Comparison of ENCODE assay signal across 13 cellular contexts in genomic region chr7:82166666-82167065, GRCh38.
DNase-seq lines count a peak whose midpoint lies in the region; ATAC-seq and FAIRE-seq lines count a peak whose summit lies in the region.
"Had no signal": no experiment of that assay in that cellular context is flagged by ENCODE, and none has a peak within 500 bp of the region (broad histone marks: within the 10 kb centered on the region; RNA-seq: fewer than 3 reads in every experiment).

No MANE protein-coding gene starts in this region.

- H4K5ac ChIP-seq in mesendoderm (ENCODE audit: low read length): no peak overlapping the region

- H3K27me3 ChIP-seq in mesendoderm (ENCODE audit: insufficient read depth, low read length, poor library complexity): no peaks in the 10 kb centered on the region
- H3K27me3 ChIP-seq: BE2C had no signal

- H3K4me2 ChIP-seq in mesendoderm (ENCODE audit: low read length): no peak overlapping the region

- H3K18ac ChIP-seq in mesendoderm (ENCODE audit: low read length): no peak overlapping the region

- DNase-seq in DMS79 (lab: John Stamatoyannopoulos, UW) (peak; percentile 98), NCI-H146 treated with DMSO at 0.1 percent for 48 hours (lab: John Stamatoyannopoulos, UW; ENCODE audit: unreplicated experiment) (peak; percentile 99), SHP77 treated with DMSO at 0.1 percent for 48 hours (lab: John Stamatoyannopoulos, UW) (peak; percentile 59), mesendoderm (peak; percentile 49), NOMO-1 (lab: John Stamatoyannopoulos, UW; ENCODE audit: unreplicated experiment in 2 of 2) (no peak), LoVo (ENCODE audit: low spot score) (no peak), GM19239 (ENCODE audit: insufficient read length, low spot score) (no peak)
- DNase-seq: BE2C; effector memory CD8-positive, alpha-beta T cell; islet precursor cell; NCI-H526 had no signal

- ATAC-seq in GM19455 (IDR thresholded peaks at IDR 0.05; ENCODE audit: unreplicated experiment): no peak
- ATAC-seq: effector memory CD8-positive, alpha-beta T cell had no signal

- no peak overlapping the region for H3K9ac ChIP-seq in mesendoderm (ENCODE audit: low read length)

- H3K36me3 ChIP-seq in mesendoderm (ENCODE audit: control insufficient read depth, insufficient read depth, low read length): no peaks in the 10 kb centered on the region
- H3K36me3 ChIP-seq: BE2C, cardiac muscle cell had no signal

- no CpG with 5 or more reads among the region's 1 CpG for WGBS in mesendoderm (ENCODE audit: extremely low coverage, insufficient coverage, low lambda C conversion rate)

- no peaks in the 10 kb centered on the region for H3K4me1 ChIP-seq in mesendoderm (ENCODE audit: control insufficient read depth, low read depth, low read length)

- no peak overlapping the region for H3K27ac ChIP-seq in mesendoderm (ENCODE audit: low read depth, low read length)
- H3K27ac ChIP-seq: cardiac muscle cell had no signal

- no peak overlapping the region for H2AK5ac ChIP-seq in mesendoderm (ENCODE audit: low read length)

- no peak overlapping the region for H2BK120ac ChIP-seq in mesendoderm (ENCODE audit: low read depth, low read length)

- H3K79me1 ChIP-seq in mesendoderm (ENCODE audit: low read length): no peaks in the 10 kb centered on the region

- no peak overlapping the region for H3K4ac ChIP-seq in mesendoderm (ENCODE audit: low read depth, low read length)

- H3K4me3 ChIP-seq in mesendoderm (ENCODE audit: low read length): no peak overlapping the region
- H3K4me3 ChIP-seq: cardiac muscle cell had no signal

- no peak for FAIRE-seq in GM19239 (lab: Jason Lieb, UNC)

- H3K23ac ChIP-seq in mesendoderm (ENCODE audit: low read length): no peak overlapping the region

- H3K56ac ChIP-seq in mesendoderm (ENCODE audit: low read length): no peak overlapping the region

- H2BK15ac ChIP-seq in mesendoderm (replicated peaks; ENCODE audit: low read depth): no peak overlapping the region

- H2BK5ac ChIP-seq in mesendoderm (ENCODE audit: low read length): no peak overlapping the region

- H4K8ac ChIP-seq in mesendoderm (ENCODE audit: low read depth, low read length): no peak overlapping the region

- no peaks in the 10 kb centered on the region for H3K79me2 ChIP-seq in mesendoderm (ENCODE audit: control insufficient read depth, insufficient read depth, low read length)

Comparison
In these comparisons a context has a peak if more than half of its experiments do, and no peak if none do; other contexts are left out.
1. DNase-seq: peak in DMS79 (single experiment), NCI-H146 treated with DMSO at 0.1 percent for 48 hours (single experiment), SHP77 treated with DMSO at 0.1 percent for 48 hours (single experiment) and mesendoderm (single experiment); none in NOMO-1 (0 of 2), LoVo (single experiment) and GM19239 (single experiment).